ENCODE assay signal across 8 cellular contexts in genomic region chr10:97319671-97320479, GRCh38. TPM values are rescaled to one million over a fixed set of nuclear protein-coding genes. Genes with fewer than 3 reads are reported as not detected.
DNase-seq lines count a peak whose midpoint lies in the region; ATAC-seq and TF ChIP-seq lines count a peak whose summit lies in the region.

No MANE protein-coding gene starts in this region.

- no peaks in the 10 kb centered on the region for H3K27me3 Mint-ChIP-seq in Calu3 (ENCODE audit: unreplicated experiment)
- no peaks in the 10 kb centered on the region for H3K27me3 Mint-ChIP-seq in memory B cell

- no peak for TF ChIP-seq CTCF in Calu3 (IDR thresholded peaks at IDR 0.05; ENCODE audit: unreplicated experiment)

- H3K27me3 ChIP-seq in ectodermal cell (ENCODE audit: control insufficient read depth, insufficient read depth, low read length, poor library complexity, severe bottlenecking), result peaks cover 44% of the 10 kb centered on the region

- no peaks in the 10 kb centered on the region for H3K36me3 ChIP-seq in ectodermal cell (ENCODE audit: control insufficient read depth, insufficient read depth, low read length)

- DNase-seq in Calu3 (peak; percentile 56), M059J (ENCODE audit: low read depth) (peak; percentile 56), memory B cell (ENCODE audit: low spot score in 2 of 2) (peak; percentile 64 to 76)
- DNase-seq in activated CD4-positive, alpha-beta T cell treated with anti-CD3 and anti-CD28 coated beads, Interleukin-2, amount 50 U/mL, for 48 hours, result peak; percentile 61 to 73
- peak; percentile 44 to 45 for DNase-seq in stimulated activated CD8-positive, alpha-beta memory T cell treated with anti-CD3 and anti-CD28 coated beads, Interleukin-2, amount 100 ng/mL, for 1 hour (ENCODE audit: low read depth in 2 of 2)

- peaks cover 12% of the 10 kb centered on the region for H3K4me1 ChIP-seq in ectodermal cell (ENCODE audit: control insufficient read depth, insufficient read depth, low read length)

- peak overlapping the region; percentile 75 for H3K4me3 ChIP-seq in ectodermal cell (ENCODE audit: insufficient read depth, low read depth, low read length)

- H3K4me1 Mint-ChIP-seq in Calu3 (ENCODE audit: low read depth, unreplicated experiment) (peaks cover 13% of the 10 kb centered on the region), memory B cell (peaks cover 12% of the 10 kb centered on the region)

- H3K9me3 ChIP-seq in ectodermal cell (ENCODE audit: control insufficient read depth, low read length), result no peaks in the 10 kb centered on the region

- TSS peak; percentile 66 for BruUV-seq in Calu3 (replicated peaks; lab: Mats Ljungman, UMichigan)

- CTCF ChIA-PET in Calu3 (lab: Charles Lee), result interaction anchor here (1.2 to 1.5 kb wide), 2 partner anchors 8 to 41 kb away, joined by 3 to 7 read pairs; no protein-coding TSS in a partner anchor

- H3K27ac ChIP-seq in ectodermal cell (ENCODE audit: insufficient read depth, low read depth, low read length, poor library complexity, severe bottlenecking), result no peak overlapping the region

- peak; percentile 32 for ATAC-seq in GM21528 (IDR thresholded peaks at IDR 0.05; ENCODE audit: low FRiP score, unreplicated experiment)
- peak; percentile 57 for ATAC-seq in memory B cell (ENCODE audit: low read depth)
- ATAC-seq in HG02678 (IDR thresholded peaks at IDR 0.05; ENCODE audit: unreplicated experiment), result no peak

- H3K27ac Mint-ChIP-seq in Calu3 (ENCODE audit: unreplicated experiment), result no peak overlapping the region
- H3K27ac Mint-ChIP-seq in memory B cell, result peak overlapping the region; percentile 89

- intact Hi-C loops in Calu3 (cut with micrococcal nuclease; ENCODE audit: unreplicated experiment), result no loop called here

- H3K36me3 Mint-ChIP-seq in Calu3 (ENCODE audit: insufficient read depth, unreplicated experiment), result peaks cover 18% of the 10 kb centered on the region
- no peaks in the 10 kb centered on the region for H3K36me3 Mint-ChIP-seq in memory B cell

- H3K9me3 Mint-ChIP-seq in Calu3 (ENCODE audit: low read depth, unreplicated experiment) (no peaks in the 10 kb centered on the region), memory B cell (no peaks in the 10 kb centered on the region)

- 1% methylated on average over 83 of the region's 83 CpGs for WGBS in ectodermal cell, 2 experiments

- H3K4me3 Mint-ChIP-seq in Calu3 (ENCODE audit: low read depth, unreplicated experiment), result peak overlapping the region; percentile 69
- H3K4me3 Mint-ChIP-seq in memory B cell, result peak overlapping the region; percentile 92

RNA-seq across cellular contexts. Expression of gene FRAT1, which starts 0.8 kb away (rescaled TPM):
- 2.1 TPM in 2 replicates for total RNA-seq in Calu3 (2022)
- total RNA-seq in M059J (2014; rRNA removed; shearing (Covaris generic)), result 1.1 and 2.9 TPM in 2 replicates
- 3.9 TPM for polyA plus RNA-seq in ectodermal cell (2013, experiment 1 of 4)
- polyA plus RNA-seq in ectodermal cell (2013, experiment 2 of 4), result 4.7 TPM
- 3.5 TPM for polyA plus RNA-seq in ectodermal cell (2013, experiment 3 of 4)
- 4.1 TPM for polyA plus RNA-seq in ectodermal cell (2013, experiment 4 of 4)

RNA-seq across cellular contexts. Expression of gene FRAT2, which starts 14.7 kb away (rescaled TPM):
- 6.0 and 7.4 TPM in 2 replicates for total RNA-seq in Calu3 (2022)
- total RNA-seq in M059J (2014; rRNA removed; shearing (Covaris generic)), result 6.7 and 10.0 TPM in 2 replicates
- 14.5 TPM for polyA plus RNA-seq in ectodermal cell (2013, experiment 1 of 4)
- polyA plus RNA-seq in ectodermal cell (2013, experiment 2 of 4), result 15.1 TPM
- 11.2 TPM for polyA plus RNA-seq in ectodermal cell (2013, experiment 3 of 4)
- 13.9 TPM for polyA plus RNA-seq in ectodermal cell (2013, experiment 4 of 4)

RNA-seq across cellular contexts. Expression of gene ARHGAP19, which starts 27.4 kb away (rescaled TPM):
- total RNA-seq in Calu3 (2022), result 3.7 and 6.7 TPM in 2 replicates
- 12.4 and 12.7 TPM in 2 replicates for total RNA-seq in M059J (2014; rRNA removed; shearing (Covaris generic))
- polyA plus RNA-seq in ectodermal cell (2013, experiment 1 of 4), result 35.1 TPM
- polyA plus RNA-seq in ectodermal cell (2013, experiment 2 of 4), result 32.4 TPM
- 30.0 TPM for polyA plus RNA-seq in ectodermal cell (2013, experiment 3 of 4)
- 30.6 TPM for polyA plus RNA-seq in ectodermal cell (2013, experiment 4 of 4)
